ENCODE assay signal across 20 cellular contexts in the genomic region with DNA sequence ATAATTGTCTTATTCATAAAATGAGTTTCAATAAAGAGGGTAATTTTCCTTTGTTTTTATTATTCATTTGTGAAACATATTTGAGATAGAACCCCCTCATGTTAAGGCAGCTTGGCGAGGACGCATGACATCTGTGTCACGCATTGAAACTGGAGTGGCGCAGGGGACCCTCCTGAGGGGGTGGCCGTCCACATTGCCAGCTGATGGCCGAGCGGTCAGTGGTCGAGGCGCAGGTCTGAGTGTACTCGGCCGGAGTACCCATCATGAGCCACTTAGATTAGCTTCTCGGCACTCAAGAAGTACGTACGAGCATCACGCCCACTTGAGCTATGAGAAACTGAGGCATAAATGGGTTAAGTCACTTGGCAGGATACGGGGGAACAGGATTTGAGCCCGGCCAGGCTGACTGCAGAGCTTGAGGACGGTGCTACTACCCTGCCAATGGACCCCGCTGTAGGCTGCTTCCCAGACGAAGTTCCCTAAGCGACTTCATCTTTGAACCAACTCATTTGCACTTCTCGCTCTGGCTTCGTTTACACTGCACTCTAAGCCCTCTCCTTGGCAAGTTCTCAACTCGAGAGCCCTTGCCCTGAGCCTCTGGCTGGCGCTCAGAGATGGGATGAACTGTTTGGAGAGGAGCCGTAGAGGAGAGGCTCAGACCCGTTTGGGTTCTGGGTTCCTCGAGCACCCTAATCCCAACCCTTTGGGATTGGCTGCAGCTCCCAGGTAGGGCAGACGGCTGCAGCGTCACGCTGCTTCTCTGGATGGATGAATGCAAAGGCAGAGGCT.
DNase-seq lines count a peak whose midpoint lies in the region; ATAC-seq, FAIRE-seq and TF ChIP-seq lines count a peak whose summit lies in the region.
"Had no signal": no experiment of that assay in that cellular context is flagged by ENCODE, and none has a peak within 500 bp of the region (broad histone marks: within the 10 kb centered on the region; RNA-seq: fewer than 3 reads in every experiment).

No MANE protein-coding gene starts in this region.

- H3K4me1 ChIP-seq in CD8-positive, alpha-beta T cell (ENCODE audit: insufficient read depth, low read length), result peaks cover 3% of the 10 kb centered on the region
- H3K4me1 ChIP-seq: Caco-2, pancreas had no signal

- H3K36me3 Mint-ChIP-seq in CD8-positive, alpha-beta T cell, result no peaks in the 10 kb centered on the region
- H3K36me3 Mint-ChIP-seq in activated CD8-positive, alpha-beta T cell treated with anti-CD3 and anti-CD28 coated beads for 36 hours (ENCODE audit: low read depth), result no peaks in the 10 kb centered on the region

- H3K36me3 ChIP-seq in CD8-positive, alpha-beta T cell (ENCODE audit: insufficient read depth, low read length), result no peaks in the 10 kb centered on the region
- H3K36me3 ChIP-seq: pancreas had no signal

- DNase-seq in NCI-H82 (lab: John Stamatoyannopoulos, UW), result peak; percentile 39
- no peak for DNase-seq in NCI-H82 treated with DMSO at 0.1 percent for 48 hours (lab: John Stamatoyannopoulos, UW; ENCODE audit: unreplicated experiment)
- DNase-seq in CD8-positive, alpha-beta T cell, result no peak
- no peak for DNase-seq in activated CD8-positive, alpha-beta T cell treated with anti-CD3 and anti-CD28 coated beads for 36 hours
- DNase-seq in SW 1271 (lab: John Stamatoyannopoulos, UW), result no peak
- no peak for DNase-seq in RCC 7860 (ENCODE audit: low spot score)
- DNase-seq: activated CD4-positive, alpha-beta T cell treated with anti-CD3 and anti-CD28 coated beads, Interleukin-2, amount 50 U/mL, for 1 hour; amniotic stem cell; Caco-2; effector memory CD4-positive, alpha-beta T cell; hippocampal formation; KBM-7; NCI-H1048; NCI-H226; pancreas had no signal

- no peak for ATAC-seq in CD8-positive, alpha-beta T cell
- ATAC-seq in activated CD8-positive, alpha-beta T cell treated with anti-CD3 and anti-CD28 coated beads for 36 hours, result no peak
- ATAC-seq in GM18511 (IDR thresholded peaks at IDR 0.05; ENCODE audit: unreplicated experiment), result no peak
- ATAC-seq: pancreas had no signal

- no peaks in the 10 kb centered on the region for H3K27me3 ChIP-seq in CD8-positive, alpha-beta T cell (ENCODE audit: insufficient read depth, low read length)

- intact Hi-C loops in CD8-positive, alpha-beta T cell (cut with DNase I, micrococcal nuclease), result no loop called here
- intact Hi-C loops in activated CD8-positive, alpha-beta T cell treated with anti-CD3 and anti-CD28 coated beads for 36 hours (cut with micrococcal nuclease), result no loop called here

- H3K9me3 Mint-ChIP-seq in CD8-positive, alpha-beta T cell, result peaks cover 5% of the 10 kb centered on the region
- peaks cover 3% of the 10 kb centered on the region for H3K9me3 Mint-ChIP-seq in activated CD8-positive, alpha-beta T cell treated with anti-CD3 and anti-CD28 coated beads for 36 hours
- H3K9me3 Mint-ChIP-seq: type B pancreatic cell had no signal

- no peaks in the 10 kb centered on the region for H3K27me3 Mint-ChIP-seq in CD8-positive, alpha-beta T cell (ENCODE audit: low read depth)
- no peaks in the 10 kb centered on the region for H3K27me3 Mint-ChIP-seq in activated CD8-positive, alpha-beta T cell treated with anti-CD3 and anti-CD28 coated beads for 36 hours

- CTCF ChIA-PET in CD8-positive, alpha-beta T cell (lab: Charles Lee), result no interaction called here
- CTCF ChIA-PET in activated CD8-positive, alpha-beta T cell treated with anti-CD3 and anti-CD28 coated beads for 36 hours (lab: Charles Lee), result no interaction called here

- TF ChIP-seq CTCF in CD8-positive, alpha-beta T cell (IDR thresholded peaks at IDR 0.05), result no peak
- no peak for TF ChIP-seq CTCF in activated CD8-positive, alpha-beta T cell treated with anti-CD3 and anti-CD28 coated beads for 36 hours (IDR thresholded peaks at IDR 0.05)

- peak overlapping the region; percentile 80 for H3K4me3 Mint-ChIP-seq in CD8-positive, alpha-beta T cell
- H3K4me3 Mint-ChIP-seq in activated CD8-positive, alpha-beta T cell treated with anti-CD3 and anti-CD28 coated beads for 36 hours, result peak overlapping the region; percentile 70
- H3K4me3 Mint-ChIP-seq: type B pancreatic cell had no signal

- FAIRE-seq in RCC 7860 (lab: Jason Lieb, UNC), result no peak
- FAIRE-seq: G401.6, GM12878, pancreas had no signal

- no peaks in the 10 kb centered on the region for H3K9me3 ChIP-seq in CD8-positive, alpha-beta T cell (ENCODE audit: low read length)
- H3K9me3 ChIP-seq: Caco-2, pancreas had no signal

- H3K4me1 Mint-ChIP-seq in CD8-positive, alpha-beta T cell (ENCODE audit: low read depth), result peaks cover 51% of the 10 kb centered on the region
- peaks cover 13% of the 10 kb centered on the region for H3K4me1 Mint-ChIP-seq in activated CD8-positive, alpha-beta T cell treated with anti-CD3 and anti-CD28 coated beads for 36 hours (ENCODE audit: low read depth)

- H3K4me3 ChIP-seq in CD8-positive, alpha-beta T cell (ENCODE audit: low read depth, low read length), result no peak overlapping the region
- H3K4me3 ChIP-seq in skin epidermis, result peak overlapping the region in 4 of 7 experiments; percentile 8 to 29 (median 17)
- H3K4me3 ChIP-seq: GM12878, pancreas had no signal

- H3K27ac ChIP-seq in CD8-positive, alpha-beta T cell (ENCODE audit: low read depth, low read length), result no peak overlapping the region
- H3K27ac ChIP-seq in skin epidermis, result no peak overlapping the region
- H3K27ac ChIP-seq: pancreas had no signal

- POLR2A ChIA-PET in CD8-positive, alpha-beta T cell (lab: Charles Lee), result no interaction called here
- POLR2A ChIA-PET in activated CD8-positive, alpha-beta T cell treated with anti-CD3 and anti-CD28 coated beads for 36 hours (lab: Charles Lee), result no interaction called here

- H3K27ac Mint-ChIP-seq in CD8-positive, alpha-beta T cell, result no peak overlapping the region
- no peak overlapping the region for H3K27ac Mint-ChIP-seq in activated CD8-positive, alpha-beta T cell treated with anti-CD3 and anti-CD28 coated beads for 36 hours
- H3K27ac Mint-ChIP-seq: type B pancreatic cell had no signal
